Comparison of ENCODE assay signal across 8 cellular contexts in genomic region chr16:69105501-69106361, GRCh38. TPM values are rescaled to one million over a fixed set of nuclear protein-coding genes. Genes with fewer than 3 reads are reported as not detected.
DNase-seq lines count a peak whose midpoint lies in the region; ATAC-seq lines count a peak whose summit lies in the region.

TSS of gene HAS3 (plus strand) at chr16:69105653. CDS start at chr16:69109396, 3,743 bp downstream.

- peaks cover 9% of the 10 kb centered on the region; the same call in 1 of the 2 replicates for H3K27me3 ChIP-seq in HUES6 (ENCODE audit: control insufficient read depth, insufficient read depth, low read length)

- H3K9ac ChIP-seq in HUES6 (ENCODE audit: low read length) = peak within 1 kb of the TSS; percentile 74

- peak; percentile 5 to 20 for DNase-seq in NCI-H187 (lab: John Stamatoyannopoulos, UW)
- DNase-seq in NCI-H187 treated with DMSO at 0.1 percent for 48 hours (lab: John Stamatoyannopoulos, UW) = no peak
- peak; percentile 50 for DNase-seq in SK-MEL-5 (ENCODE audit: low read depth, low spot score)
- DNase-seq in caudate nucleus (lab: John Stamatoyannopoulos, UW) = peak in 34 of 61 donors; percentile 8 to 72 (median 36)
- peak; percentile 74 for DNase-seq in islet precursor cell

- no peaks in the 10 kb centered on the region for H3K9me3 ChIP-seq in HUES6 (ENCODE audit: control insufficient read depth, insufficient read depth, low read depth, low read length)

- H3K4me3 ChIP-seq in HUES6 (ENCODE audit: low read depth, low read length) (peak within 1 kb of the TSS; percentile 85), skin epidermis (peak within 1 kb of the TSS; percentile 44 to 65 (median 59))

- no peak for ATAC-seq in HG03342 (IDR thresholded peaks at IDR 0.05; ENCODE audit: unreplicated experiment)

- in situ Hi-C loops in SK-MEL-5 (cut with HindIII; ENCODE audit: low pct_unique_long_range_greater_than_20kb, low sequenced_read_pairs) = no loop called here

- H3K4me1 ChIP-seq in HUES6 (ENCODE audit: control insufficient read depth, insufficient read depth, low read length) = peaks cover 30% of the 10 kb centered on the region

- H3K27ac ChIP-seq in HUES6 (ENCODE audit: low read depth, low read length) = peak within 1 kb of the TSS; percentile 49; the same call in 1 of the 2 replicates
- no peak within 1 kb of the TSS for H3K27ac ChIP-seq in caudate nucleus (ENCODE audit: low read depth, low read length)
- peak within 1 kb of the TSS in 16 of 21 experiments; percentile 3 to 91 (median 56) for H3K27ac ChIP-seq in skin epidermis

- peaks cover 16% of the 10 kb centered on the region for H3K36me3 ChIP-seq in HUES6 (ENCODE audit: control insufficient read depth, insufficient read depth, low read length)

RNA-seq across cellular contexts. Expression of gene HAS3, which starts in this region (rescaled TPM):
- total RNA-seq in SK-MEL-5 (2014; rRNA removed; shearing (Covaris generic)) = 0.05 and 0.32 TPM in 2 replicates
- 0.38 and 0.63 TPM in 2 replicates for polyA plus RNA-seq in SK-MEL-5 (2015; cell fraction: cytosol; rRNA removed)
- polyA plus RNA-seq in SK-MEL-5 (2015; cell fraction: nucleus; rRNA removed) = 3.2 and 5.7 TPM in 2 replicates
